Comparison of ENCODE assay signal across 8 cellular contexts in the genomic region with DNA sequence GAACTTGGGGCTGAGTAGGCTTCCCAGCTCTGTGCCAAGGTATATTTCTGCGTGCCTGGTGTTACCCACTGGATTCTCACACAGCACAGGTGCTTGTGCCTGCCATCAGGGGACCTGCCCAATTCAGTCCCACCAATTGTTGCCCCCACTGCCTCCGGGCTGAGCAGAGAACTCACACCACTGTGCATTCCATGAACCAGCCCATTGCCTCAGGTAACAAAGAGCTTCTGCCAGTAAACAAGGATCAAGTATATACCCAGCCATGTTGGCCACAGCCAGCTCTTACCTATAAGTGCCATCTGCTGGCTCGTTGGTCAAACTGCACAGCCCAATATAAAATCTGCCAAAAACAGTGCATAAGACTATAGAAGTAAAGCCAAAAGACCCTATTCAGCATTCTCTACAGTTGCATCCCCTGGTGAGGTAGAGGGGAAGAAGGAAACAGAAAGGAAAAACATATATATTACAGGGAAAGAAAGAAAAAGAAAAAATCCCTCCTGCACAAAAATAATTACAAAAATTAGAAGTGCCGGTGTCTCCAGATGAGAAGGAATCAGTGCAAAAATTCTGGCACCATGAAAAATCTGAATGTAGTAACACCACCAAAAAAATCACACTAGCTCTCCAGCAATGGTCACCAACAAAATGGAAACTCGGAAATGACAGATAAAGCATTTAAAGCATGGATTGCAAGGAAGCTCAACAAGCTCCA.
DNase-seq lines count a peak whose midpoint lies in the region; ATAC-seq and TF ChIP-seq lines count a peak whose summit lies in the region.

No MANE protein-coding gene starts in this region.

- H3K4me1 Mint-ChIP-seq in activated CD8-positive, alpha-beta T cell treated with anti-CD3 and anti-CD28 coated beads for 36 hours (ENCODE audit: low read depth) = no peaks in the 10 kb centered on the region
- no peaks in the 10 kb centered on the region for H3K4me1 Mint-ChIP-seq in activated CD8-positive, alpha-beta T cell treated with anti-CD3 and anti-CD28 coated beads, Interleukin-2, amount 10 ng/mL, durations not matched to agents 7 days and 5 days (ENCODE audit: low read depth)
- H3K4me1 Mint-ChIP-seq in chondrocyte (ENCODE audit: low read depth) (no peaks in the 10 kb centered on the region), nephron (no peaks in the 10 kb centered on the region)
- H3K4me1 Mint-ChIP-seq in effector memory CD8-positive, alpha-beta T cell (ENCODE audit: low read depth in 2 of 2) = no peaks in the 10 kb centered on the region

- DNase-seq in activated CD8-positive, alpha-beta T cell treated with anti-CD3 and anti-CD28 coated beads for 36 hours = peak; percentile 4
- no peak for DNase-seq in activated CD8-positive, alpha-beta T cell treated with anti-CD3 and anti-CD28 coated beads, Interleukin-2, amount 10 ng/mL, durations not matched to agents 7 days and 5 days
- DNase-seq in NCI-H1105 treated with DMSO at 0.1 percent for 48 hours (lab: John Stamatoyannopoulos, UW) (peak; percentile 20), chondrocyte (ENCODE audit: low spot score) (peak; percentile 33), ecto neural progenitor cell (ENCODE audit: low spot score) (no peak)
- DNase-seq in effector memory CD8-positive, alpha-beta T cell = no peak

- no peaks in the 10 kb centered on the region for H3K36me3 Mint-ChIP-seq in activated CD8-positive, alpha-beta T cell treated with anti-CD3 and anti-CD28 coated beads for 36 hours (ENCODE audit: low read depth)
- H3K36me3 Mint-ChIP-seq in activated CD8-positive, alpha-beta T cell treated with anti-CD3 and anti-CD28 coated beads, Interleukin-2, amount 10 ng/mL, durations not matched to agents 7 days and 5 days (ENCODE audit: low read depth) = no peaks in the 10 kb centered on the region
- peaks cover 11% of the 10 kb centered on the region for H3K36me3 Mint-ChIP-seq in chondrocyte (ENCODE audit: low read depth)
- no peaks in the 10 kb centered on the region for H3K36me3 Mint-ChIP-seq in nephron (ENCODE audit: low read depth)
- H3K36me3 Mint-ChIP-seq in effector memory CD8-positive, alpha-beta T cell (ENCODE audit: insufficient read depth) = no peaks in the 10 kb centered on the region

- no peak overlapping the region for H3K27ac Mint-ChIP-seq in activated CD8-positive, alpha-beta T cell treated with anti-CD3 and anti-CD28 coated beads for 36 hours
- H3K27ac Mint-ChIP-seq in activated CD8-positive, alpha-beta T cell treated with anti-CD3 and anti-CD28 coated beads, Interleukin-2, amount 10 ng/mL, durations not matched to agents 7 days and 5 days = no peak overlapping the region
- H3K27ac Mint-ChIP-seq in chondrocyte (ENCODE audit: unreplicated experiment) (no peak overlapping the region), nephron (no peak overlapping the region)
- no peak overlapping the region for H3K27ac Mint-ChIP-seq in effector memory CD8-positive, alpha-beta T cell

- CTCF ChIA-PET in activated CD8-positive, alpha-beta T cell treated with anti-CD3 and anti-CD28 coated beads for 36 hours (lab: Charles Lee) = interaction anchor here (1.1 kb wide), 2 partner anchors 12 to 21 kb away, joined by 3 read pairs; no protein-coding TSS in a partner anchor
- CTCF ChIA-PET in activated CD8-positive, alpha-beta T cell treated with anti-CD3 and anti-CD28 coated beads, Interleukin-2, amount 10 ng/mL, durations not matched to agents 7 days and 5 days (lab: Charles Lee) = interaction anchor here (1.2 kb wide), 1 partner anchor 33 kb away, joined by 4 read pairs; no protein-coding TSS in a partner anchor

- H3K27me3 Mint-ChIP-seq in activated CD8-positive, alpha-beta T cell treated with anti-CD3 and anti-CD28 coated beads for 36 hours = no peaks in the 10 kb centered on the region
- H3K27me3 Mint-ChIP-seq in activated CD8-positive, alpha-beta T cell treated with anti-CD3 and anti-CD28 coated beads, Interleukin-2, amount 10 ng/mL, durations not matched to agents 7 days and 5 days (ENCODE audit: low read depth) = no peaks in the 10 kb centered on the region
- H3K27me3 Mint-ChIP-seq in chondrocyte (ENCODE audit: low read depth) = no peaks in the 10 kb centered on the region
- H3K27me3 Mint-ChIP-seq in nephron (ENCODE audit: low read depth) = no peaks in the 10 kb centered on the region
- no peaks in the 10 kb centered on the region for H3K27me3 Mint-ChIP-seq in effector memory CD8-positive, alpha-beta T cell

- intact Hi-C loops in activated CD8-positive, alpha-beta T cell treated with anti-CD3 and anti-CD28 coated beads for 36 hours (cut with micrococcal nuclease) = no loop called here

- peaks cover 14% of the 10 kb centered on the region for H3K9me3 Mint-ChIP-seq in activated CD8-positive, alpha-beta T cell treated with anti-CD3 and anti-CD28 coated beads for 36 hours
- H3K9me3 Mint-ChIP-seq in activated CD8-positive, alpha-beta T cell treated with anti-CD3 and anti-CD28 coated beads, Interleukin-2, amount 10 ng/mL, durations not matched to agents 7 days and 5 days (ENCODE audit: insufficient read depth) = no peaks in the 10 kb centered on the region
- peaks cover 46% of the 10 kb centered on the region for H3K9me3 Mint-ChIP-seq in chondrocyte (ENCODE audit: low read depth)
- H3K9me3 Mint-ChIP-seq in nephron = peaks cover 46% of the 10 kb centered on the region
- peaks cover 0 to 8% of the 10 kb centered on the region in 2 donors for H3K9me3 Mint-ChIP-seq in effector memory CD8-positive, alpha-beta T cell

- peak; percentile 39 for ATAC-seq in activated CD8-positive, alpha-beta T cell treated with anti-CD3 and anti-CD28 coated beads for 36 hours
- no peak for ATAC-seq in activated CD8-positive, alpha-beta T cell treated with anti-CD3 and anti-CD28 coated beads, Interleukin-2, amount 10 ng/mL, durations not matched to agents 7 days and 5 days
- ATAC-seq in HG02610 (IDR thresholded peaks at IDR 0.05; ENCODE audit: unreplicated experiment) = peak; percentile 84
- ATAC-seq in effector memory CD8-positive, alpha-beta T cell (replicated peaks) = no peak

- H3K4me3 Mint-ChIP-seq in activated CD8-positive, alpha-beta T cell treated with anti-CD3 and anti-CD28 coated beads for 36 hours = no peak overlapping the region
- no peak overlapping the region for H3K4me3 Mint-ChIP-seq in activated CD8-positive, alpha-beta T cell treated with anti-CD3 and anti-CD28 coated beads, Interleukin-2, amount 10 ng/mL, durations not matched to agents 7 days and 5 days
- H3K4me3 Mint-ChIP-seq in chondrocyte (ENCODE audit: unreplicated experiment) (no peak overlapping the region), nephron (no peak overlapping the region)
- no peak overlapping the region for H3K4me3 Mint-ChIP-seq in effector memory CD8-positive, alpha-beta T cell

- TF ChIP-seq CTCF in activated CD8-positive, alpha-beta T cell treated with anti-CD3 and anti-CD28 coated beads for 36 hours (IDR thresholded peaks at IDR 0.05) = peak; percentile 39
- TF ChIP-seq CTCF in chondrocyte (IDR thresholded peaks at IDR 0.05) (peak; percentile 82), nephron (IDR thresholded peaks at IDR 0.05; ENCODE audit: unreplicated experiment in 3 of 3) (peak in 2 of 3 experiments; percentile 19 to 37)

- POLR2A ChIA-PET in activated CD8-positive, alpha-beta T cell treated with anti-CD3 and anti-CD28 coated beads for 36 hours (lab: Charles Lee) = no interaction called here
- POLR2A ChIA-PET in activated CD8-positive, alpha-beta T cell treated with anti-CD3 and anti-CD28 coated beads, Interleukin-2, amount 10 ng/mL, durations not matched to agents 7 days and 5 days (lab: Charles Lee) = no interaction called here

Comparison
In these comparisons a context has a peak if more than half of its experiments do, and no peak if none do; other contexts are left out.
1. ATAC-seq: peak in activated CD8-positive, alpha-beta T cell treated with anti-CD3 and anti-CD28 coated beads for 36 hours (single experiment) and HG02610 (single experiment); none in activated CD8-positive, alpha-beta T cell treated with anti-CD3 and anti-CD28 coated beads, Interleukin-2, amount 10 ng/mL, durations not matched to agents 7 days and 5 days (single experiment) and effector memory CD8-positive, alpha-beta T cell (single experiment).
2. DNase-seq: peak in activated CD8-positive, alpha-beta T cell treated with anti-CD3 and anti-CD28 coated beads for 36 hours (single experiment), NCI-H1105 treated with DMSO at 0.1 percent for 48 hours (single experiment) and chondrocyte (single experiment); none in activated CD8-positive, alpha-beta T cell treated with anti-CD3 and anti-CD28 coated beads, Interleukin-2, amount 10 ng/mL, durations not matched to agents 7 days and 5 days (single experiment), effector memory CD8-positive, alpha-beta T cell (0 of 3) and ecto neural progenitor cell (single experiment).
3. CTCF ChIP-seq: peak in every context shown above with its lines; median percentile 82 in chondrocyte; 39 in activated CD8-positive, alpha-beta T cell treated with anti-CD3 and anti-CD28 coated beads for 36 hours; 28 in nephron.